In the genomic region with DNA sequence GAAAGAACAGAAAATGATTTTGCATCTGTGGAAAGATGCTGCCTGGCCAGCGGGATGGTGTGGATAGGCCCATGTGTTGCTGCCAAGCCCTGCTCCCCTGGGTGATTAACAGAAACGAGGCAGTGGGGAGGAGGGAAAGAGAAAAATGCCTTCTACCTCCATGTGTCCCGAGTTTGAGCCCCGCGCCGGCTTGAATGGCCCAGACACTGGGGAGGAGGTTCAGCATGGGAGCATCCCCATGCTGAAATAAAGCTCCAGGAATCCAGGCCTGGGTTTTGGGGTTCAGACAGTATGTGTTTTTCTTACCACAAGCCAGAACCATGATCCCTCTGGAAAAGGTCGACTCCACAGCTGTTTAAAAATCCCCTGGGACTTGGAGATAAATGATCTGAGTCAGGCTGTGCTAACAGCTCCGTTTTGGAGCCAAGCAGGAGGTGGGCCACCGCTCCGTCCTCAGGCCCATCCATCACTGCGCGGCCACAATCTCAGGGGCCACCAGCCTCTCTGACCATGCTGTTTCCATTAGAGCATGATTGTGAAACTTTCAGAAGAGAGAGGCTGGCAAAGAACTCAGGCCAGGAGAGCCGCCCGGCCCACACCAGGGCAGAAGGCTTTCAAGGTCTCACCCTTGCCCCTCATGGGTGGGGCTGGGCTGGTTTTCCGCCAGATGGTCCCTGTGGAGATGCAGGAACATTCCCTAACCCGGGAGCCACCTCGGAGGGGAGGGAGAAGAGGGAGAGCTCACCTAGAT, we compare ENCODE assay signal across 17 cellular contexts.
A peak's percentile ranks its signal among the peaks of the same experiment; 100 is the strongest.
DNase-seq lines count a peak whose midpoint lies in the region; ATAC-seq and TF ChIP-seq lines count a peak whose summit lies in the region.
"Had no signal": no experiment of that assay in that cellular context is flagged by ENCODE, and none has a peak within 500 bp of the region (broad histone marks: within the 10 kb centered on the region; RNA-seq: fewer than 3 reads in every experiment).

No MANE protein-coding gene starts in this region.

- no peak overlapping the region for H3K4me3 ChIP-seq in IMR-90 (ENCODE audit: insufficient read depth, low read depth, low read length)
- no peak overlapping the region for H3K4me3 ChIP-seq in esophagus muscularis mucosa
- no peak overlapping the region for H3K4me3 ChIP-seq in mucosa of descending colon
- H3K4me3 ChIP-seq in tibial nerve: no peak overlapping the region
- H3K4me3 ChIP-seq: spleen had no signal

- H2BK15ac ChIP-seq in IMR-90 (ENCODE audit: low read depth, low read length): no peak overlapping the region

- no peaks in the 10 kb centered on the region for H4K20me1 ChIP-seq in IMR-90 (ENCODE audit: insufficient read depth, low read length)

- no peaks in the 10 kb centered on the region for H3K36me3 Mint-ChIP-seq in Calu3 (ENCODE audit: insufficient read depth, unreplicated experiment)

- H3K79me1 ChIP-seq in IMR-90 (ENCODE audit: low read depth in 1 of 2, low read length in 2 of 2): no peaks in the 10 kb centered on the region

- no peak overlapping the region; the same call in 1 of the 2 replicates for H3K4me2 ChIP-seq in IMR-90 (ENCODE audit: low read depth, low read length)
- H3K4me2 ChIP-seq: KMS-11 had no signal

- in situ Hi-C loops in IMR-90 (cut with MboI; ENCODE audit: low sequenced_read_pairs): no loop called here

- POLR2A ChIA-PET in IMR-90 (lab: Charles Lee; ENCODE audit: unreplicated experiment): no interaction called here

- H2BK120ac ChIP-seq in IMR-90 (ENCODE audit: low read depth, low read length): no peak overlapping the region

- TF ChIP-seq POLR2A in IMR-90 (IDR thresholded peaks at IDR 0.05; ENCODE audit: low read depth, low read length): no peak
- TF ChIP-seq POLR2A in esophagus muscularis mucosa (IDR thresholded peaks at IDR 0.05; ENCODE audit: low read depth): no peak
- no peak for TF ChIP-seq POLR2A in tibial nerve (IDR thresholded peaks at IDR 0.05)

- no peak overlapping the region for H2BK20ac ChIP-seq in IMR-90 (ENCODE audit: low read depth, low read length)

- 0 out of 2 replicates have a peak overlapping the region, but pooled peaks have one; percentile 23 for H4K91ac ChIP-seq in IMR-90 (ENCODE audit: insufficient read depth, low read depth, low read length)

- H3K9me1 ChIP-seq in IMR-90 (ENCODE audit: insufficient read depth, low read length): peaks cover 4% of the 10 kb centered on the region

- H3K23ac ChIP-seq in IMR-90 (ENCODE audit: low read depth, low read length): no peak overlapping the region

- peaks cover 23% of the 10 kb centered on the region for H3K27me3 Mint-ChIP-seq in Calu3 (ENCODE audit: unreplicated experiment)

- BruUV-seq in IMR-90 (replicated peaks; lab: Mats Ljungman, UMichigan) (no TSS peak), Calu3 (replicated peaks; lab: Mats Ljungman, UMichigan) (no TSS peak)

- ATAC-seq in IMR-90 (ENCODE audit: low read depth) (peak; percentile 55), mucosa of descending colon (peak; percentile 22), GM18520 (IDR thresholded peaks at IDR 0.05; ENCODE audit: unreplicated experiment) (no peak)

- H3K36me3 ChIP-seq in IMR-90 (ENCODE audit: control insufficient read depth, insufficient read depth, low read length) (no peaks in the 10 kb centered on the region), esophagus muscularis mucosa (no peaks in the 10 kb centered on the region), mucosa of descending colon (ENCODE audit: low read depth) (no peaks in the 10 kb centered on the region), tibial nerve (no peaks in the 10 kb centered on the region)
- H3K36me3 ChIP-seq: spleen had no signal

- no peak overlapping the region; a peak in 1 of 4 replicates for H4K8ac ChIP-seq in IMR-90 (ENCODE audit: low read depth in 2 of 2, low read length in 2 of 2)

- intact Hi-C loops in IMR-90 (cut with micrococcal nuclease) (no loop called here), esophagus muscularis mucosa (cut with DNase I) (no loop called here), mucosa of descending colon (cut with DNase I, micrococcal nuclease) (no loop called here), Calu3 (cut with micrococcal nuclease; ENCODE audit: unreplicated experiment) (no loop called here)

- peak overlapping the region; percentile 29 for H2AK9ac ChIP-seq in IMR-90 (replicated peaks; ENCODE audit: low read depth, low read length, poor library complexity)

- dilution Hi-C loops in IMR-90 (cut with HindIII; ENCODE audit: low sequenced_read_pairs, unreplicated experiment): no loop called here

- TF ChIP-seq EP300 in esophagus muscularis mucosa (IDR thresholded peaks at IDR 0.05): no peak
- peak in 1 of 2 donors; percentile 64 for TF ChIP-seq EP300 in tibial nerve (IDR thresholded peaks at IDR 0.05)

- H3K9me3 ChIP-seq in IMR-90 (ENCODE audit: control insufficient read depth, insufficient read depth, low read length) (no peaks in the 10 kb centered on the region), esophagus muscularis mucosa (no peaks in the 10 kb centered on the region), mucosa of descending colon (no peaks in the 10 kb centered on the region), tibial nerve (no peaks in the 10 kb centered on the region)
- H3K9me3 ChIP-seq: Caco-2, spleen had no signal

- DNase-seq in IMR-90 (peak; percentile 75), esophagus muscularis mucosa (ENCODE audit: extremely low spot score) (no peak), mucosa of descending colon (peak in 1 of 3 donors; percentile 54), tibial nerve (ENCODE audit: low spot score in 2 of 2) (peak; percentile 57 to 61), NCI-H1105 treated with DMSO at 0.1 percent for 48 hours (lab: John Stamatoyannopoulos, UW) (no peak), Calu3 (no peak)
- DNase-seq: activated CD4-positive, alpha-beta T cell treated with anti-CD3 and anti-CD28 coated beads, Interleukin-2, amount 50 U/mL, for 4 hours; activated naive CD4-positive, alpha-beta T cell treated with anti-CD3 and anti-CD28 coated beads, Interleukin-2, amount 50 U/mL, for 16 hours; Caco-2; effector CD8-positive, alpha-beta T cell; NCI-H2107; OCI-M1; spleen; stimulated activated CD8-positive, alpha-beta memory T cell treated with anti-CD3 and anti-CD28 coated beads, Interleukin-4, amount 100 ng/mL, for 48 hours had no signal

- CTCF ChIA-PET in IMR-90 (lab: Yijun Ruan, JAX): no interaction called here
- CTCF ChIA-PET in Calu3 (lab: Charles Lee): no interaction called here

- H3K4ac ChIP-seq in IMR-90 (ENCODE audit: low read depth, low read length): 0 out of 2 replicates have a peak overlapping the region, but pooled peaks have one; percentile 35

- H3K9me3 Mint-ChIP-seq in Calu3 (ENCODE audit: low read depth, unreplicated experiment): no peaks in the 10 kb centered on the region

- H4K5ac ChIP-seq in IMR-90 (ENCODE audit: low read depth, low read length): no peak overlapping the region; the same call in 1 of the 2 replicates

- no peak overlapping the region for H3K4me3 Mint-ChIP-seq in Calu3 (ENCODE audit: low read depth, unreplicated experiment)
- H3K4me3 Mint-ChIP-seq: T-helper 1 cell treated with Interleukin-12 subunit alpha and Interleukin-12 subunit beta and Interleukin-4 antibody, amounts not matched to agents 30 μg/mL and 1 μg/mL, for 36 hours had no signal

- no peak overlapping the region for H3K27ac Mint-ChIP-seq in Calu3 (ENCODE audit: unreplicated experiment)
- H3K27ac Mint-ChIP-seq: T-helper 1 cell treated with Interleukin-12 subunit alpha and Interleukin-12 subunit beta and Interleukin-4 antibody, amounts not matched to agents 30 μg/mL and 1 μg/mL, for 36 hours had no signal

- H3K18ac ChIP-seq in IMR-90 (ENCODE audit: low read depth, low read length): peak overlapping the region; percentile 16; the same call in 1 of the 2 replicates

- H3K4me1 ChIP-seq in IMR-90 (ENCODE audit: control insufficient read depth, insufficient read depth, low read length): peaks cover 9% of the 10 kb centered on the region
- peaks cover 20 to 53% (median 40%) of the 10 kb centered on the region in 4 donors for H3K4me1 ChIP-seq in esophagus muscularis mucosa
- no peaks in the 10 kb centered on the region for H3K4me1 ChIP-seq in mucosa of descending colon (ENCODE audit: low read depth)
- H3K4me1 ChIP-seq in tibial nerve: peaks cover 0 to 51% (median 8%) of the 10 kb centered on the region in 4 donors
- H3K4me1 ChIP-seq: Caco-2 had no signal

- H3K27ac ChIP-seq in IMR-90 (ENCODE audit: insufficient read depth, low read length) (no peak overlapping the region), esophagus muscularis mucosa (replicated peaks in 1 of 4) (peak overlapping the region; percentile 40 to 62 (median 46)), tibial nerve (peak overlapping the region in 2 of 4 donors; percentile 55 to 74)
- H3K27ac ChIP-seq: KMS-11, spleen had no signal

- no peak overlapping the region for H3K9ac ChIP-seq in IMR-90 (ENCODE audit: low read depth, low read length)
- H3K9ac ChIP-seq: KMS-11 had no signal

- no peak overlapping the region for H2BK5ac ChIP-seq in IMR-90 (ENCODE audit: low read depth, low read length, poor library complexity, severe bottlenecking)

- H3K14ac ChIP-seq in IMR-90 (replicated peaks; ENCODE audit: low read depth, low read length): 0 out of 2 replicates have a peak overlapping the region, but pooled peaks have one; percentile 25

- no peak for TF ChIP-seq RAD21 in IMR-90 (IDR thresholded peaks at IDR 0.05; ENCODE audit: low read length)

- TF ChIP-seq CTCF in IMR-90 (conservative IDR thresholded peaks at IDR 0.05; ENCODE audit: low read depth, low read length) (no peak), esophagus muscularis mucosa (IDR thresholded peaks at IDR 0.05) (no peak), mucosa of descending colon (IDR thresholded peaks at IDR 0.05) (no peak), tibial nerve (IDR thresholded peaks at IDR 0.05) (no peak), Calu3 (IDR thresholded peaks at IDR 0.05; ENCODE audit: unreplicated experiment) (no peak)

- peak overlapping the region; percentile 7 for H2AK5ac ChIP-seq in IMR-90 (ENCODE audit: low read depth, low read length)

- H3K27me3 ChIP-seq in IMR-90 (ENCODE audit: control insufficient read depth, insufficient read depth, low read length) (no peaks in the 10 kb centered on the region; the same call in 1 of the 2 replicates), esophagus muscularis mucosa (no peaks in the 10 kb centered on the region), tibial nerve (no peaks in the 10 kb centered on the region)
- H3K27me3 ChIP-seq: spleen had no signal

- no peak overlapping the region for H3K56ac ChIP-seq in IMR-90 (ENCODE audit: extremely low read depth, insufficient read depth, low read length)

- peak overlapping the region; percentile 44 for H2AFZ ChIP-seq in IMR-90 (replicated peaks; ENCODE audit: low read length, poor library complexity)

- 0% methylated on average over 1 of the region's 17 CpGs; no CpG with 5 or more reads in 1 of the 2 experiments for whole genome bisulfite sequencing in IMR-90 (ENCODE audit: extremely low coverage in 2 of 2, insufficient read length in 1 of 2), 2 experiments
- 55% methylated on average over 14 of the region's 17 CpGs for WGBS in esophagus muscularis mucosa
- WGBS in tibial nerve, 2 donors: 51 to 63% methylated on average over 17 of the region's 17 CpGs

- H3K4me1 Mint-ChIP-seq in Calu3 (ENCODE audit: low read depth, unreplicated experiment): no peaks in the 10 kb centered on the region

TF ChIP-seq in IMR-90, 13 proteins besides CTCF, POLR2A, EP300 and RAD21 (continues in another document):
- no peak for TF ChIP-seq MAFK (IDR thresholded peaks at IDR 0.05; ENCODE audit: low read depth, low read length)
- no peak for TF ChIP-seq MAZ (IDR thresholded peaks at IDR 0.05; ENCODE audit: borderline replicate concordance, low read depth, low read length)
- peak; percentile 46 for TF ChIP-seq CEBPB (IDR thresholded peaks at IDR 0.05; ENCODE audit: low read depth, low read length)

Comparison
In these comparisons a context has a peak if more than half of its experiments do, and no peak if none do; other contexts are left out.
1. DNase-seq: peak in IMR-90 (single experiment) and tibial nerve (2 of 2); none in esophagus muscularis mucosa (single experiment), NCI-H1105 treated with DMSO at 0.1 percent for 48 hours (single experiment) and Calu3 (single experiment).